25 cellular contexts compared by ENCODE assay signal in genomic region chr1:202434059-202434458, GRCh38.
"Had no signal": no experiment of that assay in that cellular context is flagged by ENCODE, and none has a peak within 500 bp of the region (broad histone marks: within the 10 kb centered on the region; RNA-seq: fewer than 3 reads in every experiment).

No MANE protein-coding gene starts in this region.

- H3K36me3 ChIP-seq: ovary had no signal

- H3K27me3 ChIP-seq: ovary, suprapubic skin, tibial artery, upper lobe of right lung had no signal

- H3K4me3 ChIP-seq: lung, ovary, prostate gland, skin epidermis, suprapubic skin, thoracic aorta, tibial artery, upper lobe of right lung had no signal

- H3K9me3 Mint-ChIP-seq: immature natural killer cell; mesothelial cell of epicardium; naive B cell; natural killer cell treated with Interleukin-12 subunit alpha and Interleukin-12 subunit beta and Interleukin-15 and Interleukin-18, amount 100 ng/mL, for 72 hours; stimulated activated naive B cell treated with anti-CD40 and anti-IgM and Interleukin-4, amounts not matched to agents 10 μg/mL and 1 μg/mL and 100 μg/mL, for 72 hours; stimulated activated naive CD8-positive, alpha-beta T cell treated with anti-CD3 and anti-CD28 coated beads, Interleukin-15, Interleukin-2, amounts not matched to agents 100 ng/mL and 50 ng/mL, for 24 hours had no signal

- H3K27ac ChIP-seq: ovary, prostate gland, skin epidermis, suprapubic skin, thoracic aorta, tibial artery, upper lobe of right lung had no signal

- H3K4me3 Mint-ChIP-seq: immature natural killer cell; mesothelial cell of epicardium; naive B cell; natural killer cell treated with Interleukin-12 subunit alpha and Interleukin-12 subunit beta and Interleukin-15 and Interleukin-18, amount 100 ng/mL, for 72 hours; stimulated activated naive B cell treated with anti-CD40 and anti-IgM and Interleukin-4, amounts not matched to agents 10 μg/mL and 1 μg/mL and 100 μg/mL, for 72 hours; stimulated activated naive CD8-positive, alpha-beta T cell treated with anti-CD3 and anti-CD28 coated beads, Interleukin-15, Interleukin-2, amounts not matched to agents 100 ng/mL and 50 ng/mL, for 24 hours had no signal

- H3K4me1 Mint-ChIP-seq: immature natural killer cell; naive B cell; stimulated activated naive B cell treated with anti-CD40 and anti-IgM and Interleukin-4, amounts not matched to agents 10 μg/mL and 1 μg/mL and 100 μg/mL, for 72 hours had no signal

- H3K27ac Mint-ChIP-seq: immature natural killer cell; mesothelial cell of epicardium; natural killer cell treated with Interleukin-12 subunit alpha and Interleukin-12 subunit beta and Interleukin-15 and Interleukin-18, amount 100 ng/mL, for 72 hours; stimulated activated naive B cell treated with anti-CD40 and anti-IgM and Interleukin-4, amounts not matched to agents 10 μg/mL and 1 μg/mL and 100 μg/mL, for 72 hours; stimulated activated naive CD8-positive, alpha-beta T cell treated with anti-CD3 and anti-CD28 coated beads, Interleukin-15, Interleukin-2, amounts not matched to agents 100 ng/mL and 50 ng/mL, for 24 hours had no signal

- ATAC-seq: left colon; natural killer cell treated with Interleukin-12 subunit alpha and Interleukin-12 subunit beta and Interleukin-15 and Interleukin-18, amount 100 ng/mL, for 72 hours; sciatic nerve; stimulated activated naive B cell treated with anti-CD40 and anti-IgM and Interleukin-4, amounts not matched to agents 10 μg/mL and 1 μg/mL and 100 μg/mL, for 72 hours; upper lobe of right lung had no signal

- H3K27me3 Mint-ChIP-seq: naive B cell; natural killer cell treated with Interleukin-12 subunit alpha and Interleukin-12 subunit beta and Interleukin-15 and Interleukin-18, amount 100 ng/mL, for 72 hours; stimulated activated naive B cell treated with anti-CD40 and anti-IgM and Interleukin-4, amounts not matched to agents 10 μg/mL and 1 μg/mL and 100 μg/mL, for 72 hours; stimulated activated naive CD8-positive, alpha-beta T cell treated with anti-CD3 and anti-CD28 coated beads, Interleukin-15, Interleukin-2, amounts not matched to agents 100 ng/mL and 50 ng/mL, for 24 hours had no signal

- DNase-seq: hypothalamus; immature natural killer cell; kidney; left colon; mesendoderm; naive B cell; ovary; retina; stimulated activated CD4-positive, alpha-beta T cell treated with anti-CD3 and anti-CD28 coated beads, Interleukin-12 subunit alpha, Interleukin-12 subunit beta, amount 100 ng/mL, for 4 hours; stimulated activated CD4-positive, alpha-beta T cell treated with anti-CD3 and anti-CD28 coated beads, Interleukin-15, amount 100 ng/mL, for 24 hours; stimulated activated CD4-positive, alpha-beta T cell treated with anti-CD3 and anti-CD28 coated beads, Interleukin-2, amount 100 ng/mL, for 24 hours; stimulated activated CD4-positive, alpha-beta T cell treated with anti-CD3 and anti-CD28 coated beads, Interleukin-4, amount 100 ng/mL, for 1 hour; stimulated activated naive B cell treated with anti-CD40 and anti-IgM and Interleukin-4, amounts not matched to agents 10 μg/mL and 1 μg/mL and 100 μg/mL, for 72 hours; tibial artery; trophoblast cell; upper lobe of right lung had no signal

- H3K9me3 ChIP-seq: ovary, prostate gland, suprapubic skin, thoracic aorta, tibial artery, upper lobe of right lung had no signal

- H3K4me1 ChIP-seq: prostate gland, suprapubic skin, tibial artery, upper lobe of right lung had no signal
